Comparison of ENCODE assay signal across 8 cellular contexts in genomic region chr10:132575320-132576201, GRCh38. TPM values are rescaled to one million over a fixed set of nuclear protein-coding genes. Genes with fewer than 3 reads are reported as not detected.
A peak's percentile ranks its signal among the peaks of the same experiment; 100 is the strongest.
DNase-seq lines count a peak whose midpoint lies in the region; ATAC-seq, FAIRE-seq and TF ChIP-seq lines count a peak whose summit lies in the region.

No MANE protein-coding gene starts in this region.

- intact Hi-C loops in pancreas (cut with DNase I), result loop anchor here in 1 of 3 donors (5.0 kb wide), 2 partner anchors 118 to 183 kb away; no protein-coding TSS in a partner anchor

- H3K4me1 ChIP-seq in fibroblast of lung (ENCODE audit: control insufficient read depth, extremely low read depth, insufficient read depth, low read length), result peaks cover 18% of the 10 kb centered on the region
- peaks cover 46 to 52% (median 47%) of the 10 kb centered on the region in 3 donors for H3K4me1 ChIP-seq in pancreas

- H2AFZ ChIP-seq in fibroblast of lung (ENCODE audit: low read length), result no peak overlapping the region

- H3K27ac ChIP-seq in fibroblast of lung (ENCODE audit: insufficient read depth, low read length), result no peak overlapping the region
- peak overlapping the region; percentile 36 to 58 (median 58) for H3K27ac ChIP-seq in pancreas

- peak overlapping the region; percentile 10 for H3K9ac ChIP-seq in fibroblast of lung (ENCODE audit: insufficient read depth, low read length)

- H3K36me3 ChIP-seq in fibroblast of lung (ENCODE audit: control insufficient read depth, insufficient read depth, low read length) (no peaks in the 10 kb centered on the region), pancreas (no peaks in the 10 kb centered on the region)

- no peaks in the 10 kb centered on the region for H3K27me3 ChIP-seq in fibroblast of lung (ENCODE audit: control insufficient read depth, insufficient read depth, low read length)
- no peaks in the 10 kb centered on the region for H3K27me3 ChIP-seq in pancreas

- TF ChIP-seq CTCF in AG04449 (IDR thresholded peaks at IDR 0.05; ENCODE audit: insufficient read depth, low read length, missing control alignments), result no peak
- TF ChIP-seq CTCF in fibroblast of lung (conservative IDR thresholded peaks at IDR 0.05 in 1 of 2, IDR thresholded peaks at IDR 0.05 in 1 of 2; ENCODE audit: low read depth in 1 of 2, low read length in 2 of 2), result no peak
- TF ChIP-seq CTCF in pancreas (IDR thresholded peaks at IDR 0.05), result no peak

- DNase-seq in AG04449 (ENCODE audit: low read depth, low spot score), result peak; percentile 57
- DNase-seq in SK-N-DZ (ENCODE audit: low spot score), result peak; percentile 17
- DNase-seq in fibroblast of lung (ENCODE audit: low read depth in 2 of 2), result peak; percentile 93 to 95
- peak in 3 of 6 donors; percentile 32 to 49 (median 36) for DNase-seq in pancreas
- DNase-seq in NCI-H146 treated with DMSO at 0.1 percent for 48 hours (lab: John Stamatoyannopoulos, UW; ENCODE audit: unreplicated experiment), result no peak

- no peak for TF ChIP-seq POLR2A in GM18505 (IDR thresholded peaks at IDR 0.05; ENCODE audit: borderline replicate concordance, extremely low read depth, insufficient read depth, insufficient read length)

- H3K79me2 ChIP-seq in fibroblast of lung (ENCODE audit: control insufficient read depth, insufficient read depth, low read length), result peaks cover 11% of the 10 kb centered on the region

- WGBS in pancreas, 2 donors, result 26 to 31% methylated on average over 21 of the region's 21 CpGs

- no peaks in the 10 kb centered on the region for H3K9me3 ChIP-seq in fibroblast of lung (ENCODE audit: control insufficient read depth, insufficient read depth, low read depth, low read length)
- no peaks in the 10 kb centered on the region for H3K9me3 ChIP-seq in pancreas

- H3K4me3 ChIP-seq in AG04449 (ENCODE audit: low read depth, low read length) (no peak overlapping the region), fibroblast of lung (replicated peaks in 1 of 4; ENCODE audit: control extremely low read depth in 1 of 4, insufficient read depth in 1 of 4, low read depth in 3 of 4, low read length in 4 of 4) (no peak overlapping the region), pancreas (no peak overlapping the region)

- peaks cover 7% of the 10 kb centered on the region for H4K20me1 ChIP-seq in fibroblast of lung (ENCODE audit: control insufficient read depth, extremely low read depth, insufficient read depth, low read length)

- POLR2A ChIA-PET in AG04449 (lab: Yijun Ruan, JAX), result no interaction called here

- FAIRE-seq in pancreas (lab: Jason Lieb, UNC), result no peak

- CTCF ChIA-PET in AG04449 (lab: Yijun Ruan, JAX), result interaction anchor here (0.9 kb wide), 2 partner anchors 9 to 117 kb away, joined by 3 read pairs; no protein-coding TSS in a partner anchor

- H3K4me2 ChIP-seq in fibroblast of lung (ENCODE audit: extremely low read depth, insufficient read depth, low read length), result peak overlapping the region; percentile 23

- ATAC-seq in GM18505 (IDR thresholded peaks at IDR 0.05; ENCODE audit: unreplicated experiment) (peak; percentile 30), HG02970 (IDR thresholded peaks at IDR 0.05; ENCODE audit: low FRiP score, unreplicated experiment) (peak; percentile 29), pancreas (peak; percentile 17 to 67 (median 56)), HG03025 (IDR thresholded peaks at IDR 0.05; ENCODE audit: low FRiP score, unreplicated experiment) (no peak)

RNA-seq across cellular contexts. Expression of gene INPP5A, which starts 38.0 kb away (rescaled TPM):
- polyA plus RNA-seq in SK-N-DZ (2014; cell fraction: cytosol; rRNA removed), result 23.6 and 25.3 TPM in 2 replicates
- 13.8 and 15.2 TPM in 2 replicates for polyA plus RNA-seq in SK-N-DZ (2014; cell fraction: nucleus; rRNA removed)
- total RNA-seq in fibroblast of lung (21.1 and 24.6 TPM in 2 replicates), pancreas (10 to 100 TPM in 5 of 6 donors, 1 to 10 TPM in 1; 8.9 to 15.6 (median 11.9) TPM)
- polyA plus RNA-seq in fibroblast of lung (36.3 and 39.9 TPM in 2 replicates), pancreas (10 to 100 TPM in 1 of 2 donors, 1 to 10 TPM in 1; 5.9 to 11.4 TPM)
- 28.9 and 30.0 TPM in 2 replicates for polyA plus RNA-seq in fibroblast of lung (2012)
- polyA minus RNA-seq in fibroblast of lung (ENCODE audit: low replicate concordance), result 25.3 and 34.8 TPM in 2 replicates
